In genomic region chr12:19155981-19156734, GRCh38 we compare ENCODE assay signal across 25 cellular contexts.
"Had no signal": no experiment of that assay in that cellular context is flagged by ENCODE, and none has a peak within 500 bp of the region (broad histone marks: within the 10 kb centered on the region; RNA-seq: fewer than 3 reads in every experiment).

No MANE protein-coding gene starts in this region.

- DNase-seq: activated CD4-positive, alpha-beta T cell treated with anti-CD3 and anti-CD28 coated beads for 48 hours; activated CD4-positive, CD25-positive, alpha-beta regulatory T cell; activated CD8-positive, alpha-beta T cell treated with anti-CD3 and anti-CD28 coated beads for 36 hours; activated naive CD4-positive, alpha-beta T cell treated with anti-CD3 and anti-CD28 coated beads, Interleukin-2, amount 10 ng/mL, durations not matched to agents 7 days and 5 days; activated naive CD8-positive, alpha-beta T cell treated with anti-CD3 and anti-CD28 coated beads, Interleukin-2, amount 50 U/mL, for 24 hours; activated T-cell treated with anti-CD3 and anti-CD28 coated beads, Interleukin-2, amount 50 U/mL, for 4 hours; anterior cingulate cortex; effector memory CD4-positive, alpha-beta T cell; foreskin keratinocyte; glutamatergic neuron; mesendoderm; natural killer cell; nucleus accumbens; right lobe of liver; small intestine; stimulated activated CD4-positive, alpha-beta T cell treated with anti-CD3 and anti-CD28 coated beads, Interleukin-15, amount 100 ng/mL, for 24 hours; stimulated activated CD4-positive, alpha-beta T cell treated with anti-CD3 and anti-CD28 coated beads, Interleukin-4, amount 100 ng/mL, for 1 hour; T-helper 1 cell; T-helper 9 cell; testis; upper lobe of right lung had no signal

- H3K4me3 ChIP-seq: prostate gland, right lobe of liver, testis, upper lobe of right lung had no signal

- H3K4me1 ChIP-seq: foreskin keratinocyte, prostate gland had no signal

- ATAC-seq: activated CD8-positive, alpha-beta T cell treated with anti-CD3 and anti-CD28 coated beads for 36 hours; activated naive CD8-positive, alpha-beta T cell treated with anti-CD3 and anti-CD28 coated beads, Interleukin-2, amount 50 U/mL, for 24 hours; activated T-cell treated with anti-CD3 and anti-CD28 coated beads, Interleukin-2, amount 50 U/mL, for 4 hours; foreskin keratinocyte; natural killer cell; right lobe of liver; stimulated activated effector memory CD8-positive, alpha-beta T cell treated with anti-CD3 and anti-CD28 coated beads, Interleukin-12 subunit alpha, Interleukin-12 subunit beta, amount 100 ng/mL, for 72 hours; upper lobe of right lung had no signal

- H3K27me3 Mint-ChIP-seq: activated CD8-positive, alpha-beta T cell treated with anti-CD3 and anti-CD28 coated beads for 36 hours; activated naive CD4-positive, alpha-beta T cell treated with anti-CD3 and anti-CD28 coated beads, Interleukin-2, amount 10 ng/mL, durations not matched to agents 7 days and 5 days; activated naive CD8-positive, alpha-beta T cell treated with anti-CD3 and anti-CD28 coated beads, Interleukin-2, amount 50 U/mL, for 24 hours; brain; dendritic cell treated with granulocyte-macrophage colony-stimulating factor and Interleukin-4, amounts not matched to agents 40 ng/mL and 50 ng/mL, for 4 days had no signal

- H3K27me3 ChIP-seq: foreskin keratinocyte, right lobe of liver, testis, upper lobe of right lung had no signal

- H3K4me1 Mint-ChIP-seq: activated naive CD4-positive, alpha-beta T cell treated with anti-CD3 and anti-CD28 coated beads, Interleukin-2, amount 10 ng/mL, durations not matched to agents 7 days and 5 days; activated naive CD8-positive, alpha-beta T cell treated with anti-CD3 and anti-CD28 coated beads, Interleukin-2, amount 50 U/mL, for 24 hours had no signal

- H3K9me3 ChIP-seq: prostate gland, right lobe of liver, testis, upper lobe of right lung had no signal

- H3K27ac ChIP-seq: foreskin keratinocyte, prostate gland, right lobe of liver, upper lobe of right lung had no signal

- H3K4me3 Mint-ChIP-seq: activated CD8-positive, alpha-beta T cell treated with anti-CD3 and anti-CD28 coated beads for 36 hours; activated naive CD4-positive, alpha-beta T cell treated with anti-CD3 and anti-CD28 coated beads, Interleukin-2, amount 10 ng/mL, durations not matched to agents 7 days and 5 days; activated naive CD8-positive, alpha-beta T cell treated with anti-CD3 and anti-CD28 coated beads, Interleukin-2, amount 50 U/mL, for 24 hours; activated T-cell treated with anti-CD3 and anti-CD28 coated beads, Interleukin-2, amount 50 U/mL, for 4 hours; brain; dendritic cell treated with granulocyte-macrophage colony-stimulating factor and Interleukin-4, amounts not matched to agents 40 ng/mL and 50 ng/mL, for 4 days; natural killer cell; stimulated activated effector memory CD8-positive, alpha-beta T cell treated with anti-CD3 and anti-CD28 coated beads, Interleukin-12 subunit alpha, Interleukin-12 subunit beta, amount 100 ng/mL, for 72 hours had no signal

- H3K27ac Mint-ChIP-seq: activated CD8-positive, alpha-beta T cell treated with anti-CD3 and anti-CD28 coated beads for 36 hours; activated naive CD4-positive, alpha-beta T cell treated with anti-CD3 and anti-CD28 coated beads, Interleukin-2, amount 10 ng/mL, durations not matched to agents 7 days and 5 days; activated naive CD8-positive, alpha-beta T cell treated with anti-CD3 and anti-CD28 coated beads, Interleukin-2, amount 50 U/mL, for 24 hours; dendritic cell treated with granulocyte-macrophage colony-stimulating factor and Interleukin-4, amounts not matched to agents 40 ng/mL and 50 ng/mL, for 4 days; natural killer cell; stimulated activated effector memory CD8-positive, alpha-beta T cell treated with anti-CD3 and anti-CD28 coated beads, Interleukin-12 subunit alpha, Interleukin-12 subunit beta, amount 100 ng/mL, for 72 hours had no signal

- H3K36me3 Mint-ChIP-seq: activated naive CD4-positive, alpha-beta T cell treated with anti-CD3 and anti-CD28 coated beads, Interleukin-2, amount 10 ng/mL, durations not matched to agents 7 days and 5 days; natural killer cell; stimulated activated effector memory CD8-positive, alpha-beta T cell treated with anti-CD3 and anti-CD28 coated beads, Interleukin-12 subunit alpha, Interleukin-12 subunit beta, amount 100 ng/mL, for 72 hours had no signal

- H3K9me3 Mint-ChIP-seq: activated CD8-positive, alpha-beta T cell treated with anti-CD3 and anti-CD28 coated beads for 36 hours; activated naive CD4-positive, alpha-beta T cell treated with anti-CD3 and anti-CD28 coated beads, Interleukin-2, amount 10 ng/mL, durations not matched to agents 7 days and 5 days; activated naive CD8-positive, alpha-beta T cell treated with anti-CD3 and anti-CD28 coated beads, Interleukin-2, amount 50 U/mL, for 24 hours; activated T-cell treated with anti-CD3 and anti-CD28 coated beads, Interleukin-2, amount 50 U/mL, for 4 hours; dendritic cell treated with granulocyte-macrophage colony-stimulating factor and Interleukin-4, amounts not matched to agents 40 ng/mL and 50 ng/mL, for 4 days; natural killer cell; stimulated activated effector memory CD8-positive, alpha-beta T cell treated with anti-CD3 and anti-CD28 coated beads, Interleukin-12 subunit alpha, Interleukin-12 subunit beta, amount 100 ng/mL, for 72 hours had no signal

- H3K36me3 ChIP-seq: prostate gland, right lobe of liver, upper lobe of right lung had no signal
